10 cellular contexts compared by ENCODE assay signal in genomic region chr1:86389315-86389714, GRCh38. TPM values are rescaled to one million over a fixed set of nuclear protein-coding genes. Genes with fewer than 3 reads are reported as not detected.
DNase-seq lines count a peak whose midpoint lies in the region; ATAC-seq and TF ChIP-seq lines count a peak whose summit lies in the region.
"Had no signal": no experiment of that assay in that cellular context is flagged by ENCODE, and none has a peak within 500 bp of the region (broad histone marks: within the 10 kb centered on the region; RNA-seq: fewer than 3 reads in every experiment).

No MANE protein-coding gene starts in this region.

- ATAC-seq in HG02970 (IDR thresholded peaks at IDR 0.05; ENCODE audit: low FRiP score, unreplicated experiment) = peak; percentile 66
- ATAC-seq in activated CD8-positive, alpha-beta T cell treated with anti-CD3 and anti-CD28 coated beads, Interleukin-2, amount 10 ng/mL, durations not matched to agents 7 days and 5 days = peak; percentile 81
- peak; percentile 48 for ATAC-seq in stimulated activated naive CD8-positive, alpha-beta T cell treated with anti-CD3 and anti-CD28 coated beads, Interleukin-15, amount 100 ng/mL, for 72 hours
- ATAC-seq: HCT116 had no signal

- intact Hi-C loops in activated naive CD4-positive, alpha-beta T cell treated with anti-CD3 and anti-CD28 coated beads for 36 hours (cut with micrococcal nuclease) = loop anchor here (1.0 to 10.0 kb wide), 2 partner anchors 8 to 685 kb away; partner anchors contain the start of gene ZNHIT6

- peaks cover 45% of the 10 kb centered on the region for H3K4me1 Mint-ChIP-seq in activated naive CD4-positive, alpha-beta T cell treated with anti-CD3 and anti-CD28 coated beads for 36 hours (ENCODE audit: low read depth)
- H3K4me1 Mint-ChIP-seq in activated CD8-positive, alpha-beta T cell treated with anti-CD3 and anti-CD28 coated beads, Interleukin-2, amount 10 ng/mL, durations not matched to agents 7 days and 5 days (ENCODE audit: low read depth) = peaks cover 46% of the 10 kb centered on the region
- H3K4me1 Mint-ChIP-seq in stimulated activated naive CD8-positive, alpha-beta T cell treated with anti-CD3 and anti-CD28 coated beads, Interleukin-15, amount 100 ng/mL, for 72 hours = peaks cover 45% of the 10 kb centered on the region

- H3K27me3 Mint-ChIP-seq in activated naive CD4-positive, alpha-beta T cell treated with anti-CD3 and anti-CD28 coated beads for 36 hours (ENCODE audit: low read depth) = no peaks in the 10 kb centered on the region
- H3K27me3 Mint-ChIP-seq in activated CD8-positive, alpha-beta T cell treated with anti-CD3 and anti-CD28 coated beads, Interleukin-2, amount 10 ng/mL, durations not matched to agents 7 days and 5 days (ENCODE audit: low read depth) = no peaks in the 10 kb centered on the region
- no peaks in the 10 kb centered on the region for H3K27me3 Mint-ChIP-seq in stimulated activated naive CD8-positive, alpha-beta T cell treated with anti-CD3 and anti-CD28 coated beads, Interleukin-15, amount 100 ng/mL, for 72 hours

- peaks cover 5% of the 10 kb centered on the region for H3K36me3 Mint-ChIP-seq in activated naive CD4-positive, alpha-beta T cell treated with anti-CD3 and anti-CD28 coated beads for 36 hours (ENCODE audit: low read depth)
- H3K36me3 Mint-ChIP-seq in activated CD8-positive, alpha-beta T cell treated with anti-CD3 and anti-CD28 coated beads, Interleukin-2, amount 10 ng/mL, durations not matched to agents 7 days and 5 days (ENCODE audit: low read depth) = peaks cover 24% of the 10 kb centered on the region

- H3K27ac Mint-ChIP-seq in activated naive CD4-positive, alpha-beta T cell treated with anti-CD3 and anti-CD28 coated beads for 36 hours = peak overlapping the region; percentile 82
- H3K27ac Mint-ChIP-seq in activated CD8-positive, alpha-beta T cell treated with anti-CD3 and anti-CD28 coated beads, Interleukin-2, amount 10 ng/mL, durations not matched to agents 7 days and 5 days = peak overlapping the region; percentile 66
- peak overlapping the region; percentile 85 to 87 for H3K27ac Mint-ChIP-seq in stimulated activated naive CD8-positive, alpha-beta T cell treated with anti-CD3 and anti-CD28 coated beads, Interleukin-15, amount 100 ng/mL, for 72 hours

- H3K4me3 Mint-ChIP-seq in activated naive CD4-positive, alpha-beta T cell treated with anti-CD3 and anti-CD28 coated beads for 36 hours = peak overlapping the region; percentile 67
- H3K4me3 Mint-ChIP-seq in activated CD8-positive, alpha-beta T cell treated with anti-CD3 and anti-CD28 coated beads, Interleukin-2, amount 10 ng/mL, durations not matched to agents 7 days and 5 days = peak overlapping the region; percentile 69
- peak overlapping the region; percentile 62 to 75 for H3K4me3 Mint-ChIP-seq in stimulated activated naive CD8-positive, alpha-beta T cell treated with anti-CD3 and anti-CD28 coated beads, Interleukin-15, amount 100 ng/mL, for 72 hours

- peaks cover 5% of the 10 kb centered on the region for H3K9me3 Mint-ChIP-seq in activated naive CD4-positive, alpha-beta T cell treated with anti-CD3 and anti-CD28 coated beads for 36 hours
- no peaks in the 10 kb centered on the region for H3K9me3 Mint-ChIP-seq in activated CD8-positive, alpha-beta T cell treated with anti-CD3 and anti-CD28 coated beads, Interleukin-2, amount 10 ng/mL, durations not matched to agents 7 days and 5 days (ENCODE audit: insufficient read depth)
- H3K9me3 Mint-ChIP-seq in stimulated activated naive CD8-positive, alpha-beta T cell treated with anti-CD3 and anti-CD28 coated beads, Interleukin-15, amount 100 ng/mL, for 72 hours = no peaks in the 10 kb centered on the region

- no peak for DNase-seq in activated naive CD4-positive, alpha-beta T cell treated with anti-CD3 and anti-CD28 coated beads for 36 hours
- DNase-seq in activated naive CD4-positive, alpha-beta T cell treated with anti-CD3 and anti-CD28 coated beads, Interleukin-2, amount 50 U/mL, for 16 hours = no peak
- no peak for DNase-seq in activated CD8-positive, alpha-beta T cell treated with anti-CD3 and anti-CD28 coated beads, Interleukin-2, amount 10 ng/mL, durations not matched to agents 7 days and 5 days
- DNase-seq in stimulated activated naive CD8-positive, alpha-beta T cell treated with anti-CD3 and anti-CD28 coated beads, Interleukin-15, amount 100 ng/mL, for 72 hours = no peak
- DNase-seq in GM20000 (ENCODE audit: low spot score) (no peak), DMS 273 treated with DMSO at 0.1 percent for 48 hours (lab: John Stamatoyannopoulos, UW) (no peak)
- no peak for DNase-seq in effector CD4-positive, alpha-beta T cell
- DNase-seq: NCI-H226 had no signal

- POLR2A ChIA-PET in activated CD8-positive, alpha-beta T cell treated with anti-CD3 and anti-CD28 coated beads, Interleukin-2, amount 10 ng/mL, durations not matched to agents 7 days and 5 days (lab: Charles Lee) = no interaction called here

- no peak for TF ChIP-seq CTCF in GM20000 (IDR thresholded peaks at IDR 0.05; ENCODE audit: extremely low read depth, missing control alignments)

- CTCF ChIA-PET in activated naive CD4-positive, alpha-beta T cell treated with anti-CD3 and anti-CD28 coated beads for 36 hours (lab: Charles Lee) = interaction anchor here (0.7 to 2.4 kb wide), 3 partner anchors 10 to 129 kb away, joined by 4 to 12 read pairs (median 4); no protein-coding TSS in a partner anchor
- CTCF ChIA-PET in activated CD8-positive, alpha-beta T cell treated with anti-CD3 and anti-CD28 coated beads, Interleukin-2, amount 10 ng/mL, durations not matched to agents 7 days and 5 days (lab: Charles Lee) = interaction anchor here (1.1 to 2.1 kb wide), 4 partner anchors 9 to 315 kb away, joined by 4 to 8 read pairs (median 5); partner anchors contain the start of gene SH3GLB1

RNA-seq across cellular contexts. Expression of gene ODF2L, which starts 6.8 kb away (rescaled TPM):
- 10 to 100 TPM; 17.8 to 18.0 TPM for total RNA-seq in activated naive CD4-positive, alpha-beta T cell treated with anti-CD3 and anti-CD28 coated beads for 36 hours
- 10 to 100 TPM; 32.7 to 38.9 TPM for total RNA-seq in activated CD8-positive, alpha-beta T cell treated with anti-CD3 and anti-CD28 coated beads, Interleukin-2, amount 10 ng/mL, durations not matched to agents 7 days and 5 days

RNA-seq across cellular contexts. Expression of gene CLCA2, which starts 34.7 kb away (rescaled TPM):
- not detected for total RNA-seq in activated naive CD4-positive, alpha-beta T cell treated with anti-CD3 and anti-CD28 coated beads for 36 hours
- total RNA-seq in activated CD8-positive, alpha-beta T cell treated with anti-CD3 and anti-CD28 coated beads, Interleukin-2, amount 10 ng/mL, durations not matched to agents 7 days and 5 days = not detected
